In genomic region chr5:142696379-142696778, GRCh38 we compare ENCODE assay signal across 20 cellular contexts. TPM values are rescaled to one million over a fixed set of nuclear protein-coding genes. Genes with fewer than 3 reads are reported as not detected.
"Had no signal": no experiment of that assay in that cellular context is flagged by ENCODE, and none has a peak within 500 bp of the region (broad histone marks: within the 10 kb centered on the region; RNA-seq: fewer than 3 reads in every experiment).

No MANE protein-coding gene starts in this region.

- H3K4me3 ChIP-seq: hepatocyte, lower lobe of right lung, neural progenitor cell, prostate gland, sigmoid colon, transverse colon, vagina had no signal

- DNase-seq: activated B cell treated with CpG ODN at 0.5 μM for 24 hours; activated CD4-positive, alpha-beta memory T cell treated with anti-CD3 and anti-CD28 coated beads for 36 hours; activated CD4-positive, alpha-beta T cell treated with anti-CD3 and anti-CD28 coated beads for 4 hours; activated naive CD4-positive, alpha-beta T cell treated with anti-CD3 and anti-CD28 coated beads for 36 hours; effector CD8-positive, alpha-beta T cell; lower lobe of right lung; midbrain; sigmoid colon; stimulated activated naive B cell treated with anti-CD40 and anti-IgM and Interleukin-4, amounts not matched to agents 10 μg/mL and 1 μg/mL and 100 μg/mL, for 72 hours; T-helper 1 cell; T-helper 9 cell; transverse colon had no signal

- H3K27me3 Mint-ChIP-seq: brain had no signal

- H3K4me2 ChIP-seq: hepatocyte, neural progenitor cell had no signal

- H3K36me3 ChIP-seq: lower lobe of right lung, neural progenitor cell, prostate gland, sigmoid colon, transverse colon, vagina had no signal

- H3K4me1 Mint-ChIP-seq: activated B cell treated with CpG ODN at 0.5 μM for 24 hours; central memory CD8-positive, alpha-beta T cell; stimulated activated naive B cell treated with anti-CD40 and anti-IgM and Interleukin-4, amounts not matched to agents 10 μg/mL and 1 μg/mL and 100 μg/mL, for 72 hours had no signal

- H3K4me1 ChIP-seq: prostate gland had no signal

- H3K27ac ChIP-seq: hepatocyte, neural progenitor cell, prostate gland, vagina had no signal

- H3K36me3 Mint-ChIP-seq: activated CD4-positive, alpha-beta memory T cell treated with anti-CD3 and anti-CD28 coated beads for 36 hours; brain; neural progenitor cell; stimulated activated naive B cell treated with anti-CD40 and anti-IgM and Interleukin-4, amounts not matched to agents 10 μg/mL and 1 μg/mL and 100 μg/mL, for 72 hours had no signal

- H3K9ac ChIP-seq: neural progenitor cell had no signal

- H3K79me2 ChIP-seq: hepatocyte had no signal

- H3K27me3 ChIP-seq: hepatocyte, neural progenitor cell, sigmoid colon, transverse colon, vagina had no signal

- H3K9me3 ChIP-seq: lower lobe of right lung, prostate gland, sigmoid colon, transverse colon, vagina had no signal

- H3K4me3 Mint-ChIP-seq: activated B cell treated with CpG ODN at 0.5 μM for 24 hours; activated CD4-positive, alpha-beta memory T cell treated with anti-CD3 and anti-CD28 coated beads for 36 hours; activated naive CD4-positive, alpha-beta T cell treated with anti-CD3 and anti-CD28 coated beads for 36 hours; brain; central memory CD8-positive, alpha-beta T cell; neural progenitor cell; stimulated activated naive B cell treated with anti-CD40 and anti-IgM and Interleukin-4, amounts not matched to agents 10 μg/mL and 1 μg/mL and 100 μg/mL, for 72 hours had no signal

- H3K27ac Mint-ChIP-seq: activated B cell treated with CpG ODN at 0.5 μM for 24 hours; activated CD4-positive, alpha-beta memory T cell treated with anti-CD3 and anti-CD28 coated beads for 36 hours; activated naive CD4-positive, alpha-beta T cell treated with anti-CD3 and anti-CD28 coated beads for 36 hours; activated T-helper 2 cell treated with anti-CD3 and anti-CD28 coated beads, Interferon-gamma antibody, Interleukin-2, Interleukin-4, amounts not matched to agents 10 μg/mL and 5 μg/mL and 100 μg/mL, durations not matched to agents 14 hours and 24 hours and 36 hours; neural progenitor cell; stimulated activated naive B cell treated with anti-CD40 and anti-IgM and Interleukin-4, amounts not matched to agents 10 μg/mL and 1 μg/mL and 100 μg/mL, for 72 hours had no signal

- H2AFZ ChIP-seq: hepatocyte, neural progenitor cell had no signal

- H3K9me3 Mint-ChIP-seq: activated B cell treated with CpG ODN at 0.5 μM for 24 hours; activated CD4-positive, alpha-beta memory T cell treated with anti-CD3 and anti-CD28 coated beads for 36 hours; activated naive CD4-positive, alpha-beta T cell treated with anti-CD3 and anti-CD28 coated beads for 36 hours; activated T-helper 2 cell treated with anti-CD3 and anti-CD28 coated beads, Interferon-gamma antibody, Interleukin-2, Interleukin-4, amounts not matched to agents 10 μg/mL and 5 μg/mL and 100 μg/mL, durations not matched to agents 14 hours and 24 hours and 36 hours; brain; central memory CD8-positive, alpha-beta T cell; neural progenitor cell had no signal

- ATAC-seq: esophagus mucosa; lower lobe of right lung; stimulated activated naive B cell treated with anti-CD40 and anti-IgM and Interleukin-4, amounts not matched to agents 10 μg/mL and 1 μg/mL and 100 μg/mL, for 72 hours had no signal

RNA-seq across cellular contexts. Expression of gene FGF1, which starts 10.5 kb away (rescaled TPM):
- total RNA-seq: activated B cell treated with CpG ODN at 0.5 μM for 24 hours; activated CD4-positive, alpha-beta memory T cell treated with anti-CD3 and anti-CD28 coated beads for 36 hours; activated naive CD4-positive, alpha-beta T cell treated with anti-CD3 and anti-CD28 coated beads for 36 hours; activated T-helper 2 cell treated with anti-CD3 and anti-CD28 coated beads, Interferon-gamma antibody, Interleukin-2, Interleukin-4, amounts not matched to agents 10 μg/mL and 5 μg/mL and 100 μg/mL, durations not matched to agents 14 hours and 24 hours and 36 hours had no signal
